ENCODE assay signal across 12 cellular contexts in the genomic region with DNA sequence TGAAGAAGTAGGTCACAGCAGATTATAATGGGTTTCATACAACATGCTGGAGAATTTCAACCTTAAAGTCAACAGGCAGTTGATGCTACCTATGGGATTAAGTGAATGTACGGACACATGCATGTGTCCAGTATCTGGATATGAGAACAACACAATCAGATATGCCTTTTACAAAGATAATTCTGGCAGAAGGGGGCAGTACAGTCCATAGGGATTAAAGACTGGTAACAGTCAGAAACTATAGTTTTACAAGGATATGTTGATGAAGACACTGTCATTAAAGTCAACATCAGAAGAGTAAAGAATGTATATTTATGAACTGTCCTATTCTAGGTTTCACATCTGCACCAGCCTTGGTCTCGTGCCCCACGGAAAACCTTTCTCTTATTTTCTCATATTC. TPM values are rescaled to one million over a fixed set of nuclear protein-coding genes. Genes with fewer than 3 reads are reported as not detected.
DNase-seq lines count a peak whose midpoint lies in the region; TF ChIP-seq lines count a peak whose summit lies in the region.
"Had no signal": no experiment of that assay in that cellular context is flagged by ENCODE, and none has a peak within 500 bp of the region (broad histone marks: within the 10 kb centered on the region; RNA-seq: fewer than 3 reads in every experiment).

No MANE protein-coding gene starts in this region.

- DNase-seq in NCI-H748 (lab: John Stamatoyannopoulos, UW; ENCODE audit: unreplicated experiment) (peak; percentile 15), NCI-H748 treated with DMSO at 0.1 percent for 48 hours (lab: John Stamatoyannopoulos, UW) (no peak), RPMI7951 (ENCODE audit: low read depth) (peak; percentile 33), fibroblast of mammary gland (ENCODE audit: low read depth) (peak; percentile 51), tibial nerve (ENCODE audit: low spot score in 2 of 2) (no peak), HEK293T (ENCODE audit: extremely low spot score) (no peak), GF-D8 (lab: John Stamatoyannopoulos, UW) (no peak), NCI-H1105 (lab: John Stamatoyannopoulos, UW) (no peak)
- DNase-seq: aorta; NCI-H1048; stimulated activated naive CD4-positive, alpha-beta T cell had no signal

- no peak for TF ChIP-seq POLR2A in tibial nerve (IDR thresholded peaks at IDR 0.05)

- POLR2A ChIA-PET in HEK293T (lab: Yijun Ruan, JAX), result no interaction called here

- H3K4me3 ChIP-seq in fibroblast of mammary gland (ENCODE audit: control insufficient read depth, low read depth, low read length) (no peak overlapping the region), tibial nerve (no peak overlapping the region)

- no peaks in the 10 kb centered on the region for H3K4me1 ChIP-seq in tibial nerve

- CTCF ChIA-PET in HEK293T (lab: Yijun Ruan, JAX), result no interaction called here

- 93 to 94% methylated on average over 3 of the region's 3 CpGs for WGBS in tibial nerve, 2 donors

- no peaks in the 10 kb centered on the region for H3K27me3 ChIP-seq in tibial nerve

- TF ChIP-seq CTCF in fibroblast of mammary gland (conservative IDR thresholded peaks at IDR 0.05; ENCODE audit: control insufficient read depth, insufficient read depth, low read depth, low read length) (peak; percentile 48), tibial nerve (IDR thresholded peaks at IDR 0.05) (peak in 3 of 5 experiments; percentile 6 to 30 (median 16))

- no peaks in the 10 kb centered on the region for H3K9me3 ChIP-seq in tibial nerve

- peaks cover 0 to 93% (median 0%) of the 10 kb centered on the region in 3 donors for H3K36me3 ChIP-seq in tibial nerve

- TF ChIP-seq EP300 in tibial nerve (IDR thresholded peaks at IDR 0.05), result no peak

- H3K27ac ChIP-seq in tibial nerve, result no peak overlapping the region
- H3K27ac ChIP-seq: epithelial cell of prostate had no signal

TF ChIP-seq in HEK293T, 16 proteins besides CTCF, POLR2A, EP300 and RAD21:
- no peak for TF ChIP-seq LEF1 (IDR thresholded peaks at IDR 0.05; ENCODE audit: borderline replicate concordance)
- no peak for TF ChIP-seq ZNF384 (IDR thresholded peaks at IDR 0.05)
- no peak for TF ChIP-seq SUZ12 (IDR thresholded peaks at IDR 0.05)
- TF ChIP-seq, protein P1, sequence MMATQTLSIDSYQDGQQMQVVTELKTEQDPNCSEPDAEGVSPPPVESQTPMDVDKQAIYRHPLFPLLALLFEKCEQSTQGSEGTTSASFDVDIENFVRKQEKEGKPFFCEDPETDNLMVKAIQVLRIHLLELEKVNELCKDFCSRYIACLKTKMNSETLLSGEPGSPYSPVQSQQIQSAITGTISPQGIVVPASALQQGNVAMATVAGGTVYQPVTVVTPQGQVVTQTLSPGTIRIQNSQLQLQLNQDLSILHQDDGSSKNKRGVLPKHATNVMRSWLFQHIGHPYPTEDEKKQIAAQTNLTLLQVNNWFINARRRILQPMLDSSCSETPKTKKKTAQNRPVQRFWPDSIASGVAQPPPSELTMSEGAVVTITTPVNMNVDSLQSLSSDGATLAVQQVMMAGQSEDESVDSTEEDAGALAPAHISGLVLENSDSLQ (IDR thresholded peaks at IDR 0.05), result no peak
- no peak for TF ChIP-seq ARNT (IDR thresholded peaks at IDR 0.05)
- no peak for TF ChIP-seq CTBP1 (IDR thresholded peaks at IDR 0.05; ENCODE audit: borderline replicate concordance)
- TF ChIP-seq NFRKB (IDR thresholded peaks at IDR 0.05), result no peak
- TF ChIP-seq FOXK2 (IDR thresholded peaks at IDR 0.05), result no peak
TF ChIP-seq in HEK293T: peak in this region for 0.

RNA-seq across cellular contexts. Expression of a gene that starts 41.5 kb away (rescaled TPM):
- total RNA-seq in RPMI7951 (2014; rRNA removed; shearing (Covaris generic)), result 34.0 and 43.1 TPM in 2 replicates
- total RNA-seq in tibial nerve, result 10 to 100 TPM; 10.0 to 15.3 (median 13.7) TPM

RNA-seq across cellular contexts. Expression of a gene that starts 41.9 kb away (rescaled TPM):
- 194 and 220 TPM in 2 replicates for total RNA-seq in RPMI7951 (2014; rRNA removed; shearing (Covaris generic))
- total RNA-seq in tibial nerve, result 10 to 100 TPM; 50.2 to 69.3 (median 52.3) TPM

Comparison
In these comparisons a context has a peak if more than half of its experiments do, and no peak if none do; other contexts are left out.
1. DNase-seq: peak in NCI-H748 (single experiment), RPMI7951 (single experiment) and fibroblast of mammary gland (single experiment); none in NCI-H748 treated with DMSO at 0.1 percent for 48 hours (single experiment), tibial nerve (0 of 2), HEK293T (single experiment), GF-D8 (single experiment) and NCI-H1105 (single experiment).